ENCODE assay signal across 1 cellular context in genomic region chr11:75241036-75241905, GRCh38.
TF ChIP-seq lines count a peak whose summit lies in the region.

No MANE protein-coding gene starts in this region.

TF ChIP-seq in HepG2, 621 proteins besides CTCF, POLR2A, EP300 and RAD21 (continued from another document and continues in another):
- peak; percentile 36 to 37 for TF ChIP-seq REST (IDR thresholded peaks at IDR 0.05; ENCODE audit: borderline replicate concordance in 1 of 2, low read depth in 1 of 2, low read length in 2 of 2)
- TF ChIP-seq SP1 (IDR thresholded peaks at IDR 0.05) = no peak
- no peak for TF ChIP-seq SP1 (CRISPR knock-in tag; IDR thresholded peaks at IDR 0.05)
- 0 out of 2 replicates have a peak, but pooled peaks have one; percentile 39 for TF ChIP-seq ZSCAN25 (CRISPR knock-in tag; IDR thresholded peaks at IDR 0.05)
- TF ChIP-seq CBX2 (IDR thresholded peaks at IDR 0.05; ENCODE audit: low read depth, low read length) = no peak
- no peak for TF ChIP-seq CBX2 (CRISPR knock-in tag; IDR thresholded peaks at IDR 0.05; ENCODE audit: low read depth)
- TF ChIP-seq, protein P1, sequence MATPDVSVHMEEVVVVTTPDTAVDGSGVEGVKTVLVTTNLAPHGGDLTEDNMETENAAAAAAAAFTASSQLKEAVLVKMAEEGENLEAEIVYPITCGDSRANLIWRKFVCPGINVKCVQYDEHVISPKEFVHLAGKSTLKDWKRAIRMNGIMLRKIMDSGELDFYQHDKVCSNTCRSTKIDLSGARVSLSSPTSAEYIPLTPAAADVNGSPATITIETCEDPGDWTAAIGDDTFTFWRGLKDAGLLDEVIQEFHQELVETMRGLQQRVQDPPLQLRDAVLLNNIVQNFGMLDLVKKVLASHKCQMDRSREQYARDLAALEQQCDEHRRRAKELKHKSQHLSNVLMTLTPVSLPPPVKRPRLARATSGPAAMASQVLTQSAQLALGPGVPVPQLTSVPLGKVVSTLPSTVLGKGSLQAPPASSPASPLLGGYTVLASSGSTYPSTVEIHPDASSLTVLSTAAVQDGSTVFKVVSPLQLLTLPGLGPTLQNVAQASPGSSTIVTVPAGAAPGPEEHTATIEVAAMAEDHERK (CRISPR knock-in tag; IDR thresholded peaks at IDR 0.05; ENCODE audit: low read depth) = no peak
- no peak for TF ChIP-seq ZMAT3 (CRISPR knock-in tag; conservative IDR thresholded peaks at IDR 0.05)
- no peak for TF ChIP-seq ZNF468 (CRISPR knock-in tag; IDR thresholded peaks at IDR 0.05)
- no peak for TF ChIP-seq ATF7 (IDR thresholded peaks at IDR 0.05)
- TF ChIP-seq ATF7 (CRISPR knock-in tag; IDR thresholded peaks at IDR 0.05) = no peak
- no peak for TF ChIP-seq RBAK (CRISPR knock-in tag; IDR thresholded peaks at IDR 0.05)
- no peak for TF ChIP-seq ZC3H4 (CRISPR knock-in tag; IDR thresholded peaks at IDR 0.05; ENCODE audit: borderline replicate concordance)
- TF ChIP-seq, protein P2, sequence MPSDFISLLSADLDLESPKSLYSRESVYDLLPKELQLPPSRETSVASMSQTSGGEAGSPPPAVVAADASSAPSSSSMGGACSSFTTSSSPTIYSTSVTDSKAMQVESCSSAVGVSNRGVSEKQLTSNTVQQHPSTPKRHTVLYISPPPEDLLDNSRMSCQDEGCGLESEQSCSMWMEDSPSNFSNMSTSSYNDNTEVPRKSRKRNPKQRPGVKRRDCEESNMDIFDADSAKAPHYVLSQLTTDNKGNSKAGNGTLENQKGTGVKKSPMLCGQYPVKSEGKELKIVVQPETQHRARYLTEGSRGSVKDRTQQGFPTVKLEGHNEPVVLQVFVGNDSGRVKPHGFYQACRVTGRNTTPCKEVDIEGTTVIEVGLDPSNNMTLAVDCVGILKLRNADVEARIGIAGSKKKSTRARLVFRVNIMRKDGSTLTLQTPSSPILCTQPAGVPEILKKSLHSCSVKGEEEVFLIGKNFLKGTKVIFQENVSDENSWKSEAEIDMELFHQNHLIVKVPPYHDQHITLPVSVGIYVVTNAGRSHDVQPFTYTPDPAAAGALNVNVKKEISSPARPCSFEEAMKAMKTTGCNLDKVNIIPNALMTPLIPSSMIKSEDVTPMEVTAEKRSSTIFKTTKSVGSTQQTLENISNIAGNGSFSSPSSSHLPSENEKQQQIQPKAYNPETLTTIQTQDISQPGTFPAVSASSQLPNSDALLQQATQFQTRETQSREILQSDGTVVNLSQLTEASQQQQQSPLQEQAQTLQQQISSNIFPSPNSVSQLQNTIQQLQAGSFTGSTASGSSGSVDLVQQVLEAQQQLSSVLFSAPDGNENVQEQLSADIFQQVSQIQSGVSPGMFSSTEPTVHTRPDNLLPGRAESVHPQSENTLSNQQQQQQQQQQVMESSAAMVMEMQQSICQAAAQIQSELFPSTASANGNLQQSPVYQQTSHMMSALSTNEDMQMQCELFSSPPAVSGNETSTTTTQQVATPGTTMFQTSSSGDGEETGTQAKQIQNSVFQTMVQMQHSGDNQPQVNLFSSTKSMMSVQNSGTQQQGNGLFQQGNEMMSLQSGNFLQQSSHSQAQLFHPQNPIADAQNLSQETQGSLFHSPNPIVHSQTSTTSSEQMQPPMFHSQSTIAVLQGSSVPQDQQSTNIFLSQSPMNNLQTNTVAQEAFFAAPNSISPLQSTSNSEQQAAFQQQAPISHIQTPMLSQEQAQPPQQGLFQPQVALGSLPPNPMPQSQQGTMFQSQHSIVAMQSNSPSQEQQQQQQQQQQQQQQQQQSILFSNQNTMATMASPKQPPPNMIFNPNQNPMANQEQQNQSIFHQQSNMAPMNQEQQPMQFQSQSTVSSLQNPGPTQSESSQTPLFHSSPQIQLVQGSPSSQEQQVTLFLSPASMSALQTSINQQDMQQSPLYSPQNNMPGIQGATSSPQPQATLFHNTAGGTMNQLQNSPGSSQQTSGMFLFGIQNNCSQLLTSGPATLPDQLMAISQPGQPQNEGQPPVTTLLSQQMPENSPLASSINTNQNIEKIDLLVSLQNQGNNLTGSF (CRISPR knock-in tag; IDR thresholded peaks at IDR 0.05) = no peak
- no peak for TF ChIP-seq ZNF879 (CRISPR knock-in tag; IDR thresholded peaks at IDR 0.05)
- TF ChIP-seq, protein P3, sequence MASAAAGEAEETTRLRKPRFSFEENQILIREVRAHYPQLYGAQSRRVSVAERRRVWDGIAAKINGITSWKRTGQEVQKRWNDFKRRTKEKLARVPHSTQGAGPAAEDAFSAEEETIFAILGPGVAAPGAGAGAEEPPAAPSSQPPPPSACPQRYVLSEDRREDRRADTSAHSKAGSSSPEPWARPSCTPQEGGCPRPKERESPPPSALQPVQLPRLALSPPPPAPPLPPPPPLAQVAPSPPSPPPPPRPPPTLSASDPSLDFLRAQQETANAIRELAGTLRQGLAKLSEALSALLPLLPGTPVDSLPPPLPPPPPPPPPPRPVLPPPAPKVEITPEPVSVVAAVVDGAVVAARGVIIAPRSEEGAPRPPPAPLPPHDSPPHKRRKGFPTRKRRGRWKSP (CRISPR knock-in tag; IDR thresholded peaks at IDR 0.05) = peak; percentile 94
- TF ChIP-seq, protein P4, sequence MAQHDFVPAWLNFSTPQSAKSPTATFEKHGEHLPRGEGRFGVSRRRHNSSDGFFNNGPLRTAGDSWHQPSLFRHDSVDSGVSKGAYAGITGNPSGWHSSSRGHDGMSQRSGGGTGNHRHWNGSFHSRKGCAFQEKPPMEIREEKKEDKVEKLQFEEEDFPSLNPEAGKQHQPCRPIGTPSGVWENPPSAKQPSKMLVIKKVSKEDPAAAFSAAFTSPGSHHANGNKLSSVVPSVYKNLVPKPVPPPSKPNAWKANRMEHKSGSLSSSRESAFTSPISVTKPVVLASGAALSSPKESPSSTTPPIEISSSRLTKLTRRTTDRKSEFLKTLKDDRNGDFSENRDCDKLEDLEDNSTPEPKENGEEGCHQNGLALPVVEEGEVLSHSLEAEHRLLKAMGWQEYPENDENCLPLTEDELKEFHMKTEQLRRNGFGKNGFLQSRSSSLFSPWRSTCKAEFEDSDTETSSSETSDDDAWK (CRISPR knock-in tag; IDR thresholded peaks at IDR 0.05) = no peak
- TF ChIP-seq TOE1 (CRISPR knock-in tag; IDR thresholded peaks at IDR 0.05) = no peak
- TF ChIP-seq HNRNPL (IDR thresholded peaks at IDR 0.05; ENCODE audit: low read depth, low read length) = no peak
- no peak for TF ChIP-seq ZNF776 (CRISPR knock-in tag; IDR thresholded peaks at IDR 0.05)
- no peak for TF ChIP-seq ZNF451 (CRISPR knock-in tag; IDR thresholded peaks at IDR 0.05)
- no peak for TF ChIP-seq ZNF713 (CRISPR knock-in tag; IDR thresholded peaks at IDR 0.05)
- no peak for TF ChIP-seq ZXDC (CRISPR knock-in tag; IDR thresholded peaks at IDR 0.05)
- TF ChIP-seq BRD4 (CRISPR knock-in tag; IDR thresholded peaks at IDR 0.05) = no peak
- no peak for TF ChIP-seq MBNL3 (CRISPR knock-in tag; conservative IDR thresholded peaks at IDR 0.05)
- no peak for TF ChIP-seq ZNF343 (CRISPR knock-in tag; IDR thresholded peaks at IDR 0.05)
- TF ChIP-seq, protein P5, sequence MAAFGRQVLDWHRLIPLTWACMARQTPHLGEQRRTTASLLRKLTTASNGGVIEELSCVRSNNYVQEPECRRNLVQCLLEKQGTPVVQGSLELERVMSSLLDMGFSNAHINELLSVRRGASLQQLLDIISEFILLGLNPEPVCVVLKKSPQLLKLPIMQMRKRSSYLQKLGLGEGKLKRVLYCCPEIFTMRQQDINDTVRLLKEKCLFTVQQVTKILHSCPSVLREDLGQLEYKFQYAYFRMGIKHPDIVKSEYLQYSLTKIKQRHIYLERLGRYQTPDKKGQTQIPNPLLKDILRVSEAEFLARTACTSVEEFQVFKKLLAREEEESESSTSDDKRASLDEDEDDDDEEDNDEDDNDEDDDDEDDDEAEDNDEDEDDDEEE (CRISPR knock-in tag; IDR thresholded peaks at IDR 0.05) = no peak
- TF ChIP-seq, protein P6, sequence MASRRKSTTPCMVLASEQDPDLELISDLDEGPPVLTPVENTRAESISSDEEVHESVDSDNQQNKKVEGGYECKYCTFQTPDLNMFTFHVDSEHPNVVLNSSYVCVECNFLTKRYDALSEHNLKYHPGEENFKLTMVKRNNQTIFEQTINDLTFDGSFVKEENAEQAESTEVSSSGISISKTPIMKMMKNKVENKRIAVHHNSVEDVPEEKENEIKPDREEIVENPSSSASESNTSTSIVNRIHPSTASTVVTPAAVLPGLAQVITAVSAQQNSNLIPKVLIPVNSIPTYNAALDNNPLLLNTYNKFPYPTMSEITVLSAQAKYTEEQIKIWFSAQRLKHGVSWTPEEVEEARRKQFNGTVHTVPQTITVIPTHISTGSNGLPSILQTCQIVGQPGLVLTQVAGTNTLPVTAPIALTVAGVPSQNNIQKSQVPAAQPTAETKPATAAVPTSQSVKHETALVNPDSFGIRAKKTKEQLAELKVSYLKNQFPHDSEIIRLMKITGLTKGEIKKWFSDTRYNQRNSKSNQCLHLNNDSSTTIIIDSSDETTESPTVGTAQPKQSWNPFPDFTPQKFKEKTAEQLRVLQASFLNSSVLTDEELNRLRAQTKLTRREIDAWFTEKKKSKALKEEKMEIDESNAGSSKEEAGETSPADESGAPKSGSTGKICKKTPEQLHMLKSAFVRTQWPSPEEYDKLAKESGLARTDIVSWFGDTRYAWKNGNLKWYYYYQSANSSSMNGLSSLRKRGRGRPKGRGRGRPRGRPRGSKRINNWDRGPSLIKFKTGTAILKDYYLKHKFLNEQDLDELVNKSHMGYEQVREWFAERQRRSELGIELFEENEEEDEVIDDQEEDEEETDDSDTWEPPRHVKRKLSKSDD (CRISPR knock-in tag; IDR thresholded peaks at IDR 0.05; ENCODE audit: low read depth) = no peak
- peak; percentile 71 for TF ChIP-seq ZFY (CRISPR knock-in tag; IDR thresholded peaks at IDR 0.05)
- no peak for TF ChIP-seq ZNF3 (CRISPR knock-in tag; IDR thresholded peaks at IDR 0.05)
- TF ChIP-seq AKNA (CRISPR knock-in tag; IDR thresholded peaks at IDR 0.05; ENCODE audit: borderline replicate concordance) = no peak
- TF ChIP-seq ZNF569 (CRISPR knock-in tag; IDR thresholded peaks at IDR 0.05; ENCODE audit: borderline replicate concordance) = no peak
- TF ChIP-seq BHLHE40 (IDR thresholded peaks at IDR 0.05; ENCODE audit: low read length) = peak; percentile 35; the same call in 1 of the 2 replicates
- TF ChIP-seq NFYB (CRISPR knock-in tag; IDR thresholded peaks at IDR 0.05) = no peak
